Comparison of ENCODE assay signal across 1 cellular context in genomic region chr7:151399305-151399601, GRCh38.
TF ChIP-seq lines count a peak whose summit lies in the region.

No MANE protein-coding gene starts in this region.

TF ChIP-seq in WTC11, 78 proteins besides CTCF, POLR2A, EP300 and RAD21 (continued from another document):
- TF ChIP-seq PRDM15 (CRISPR knock-in tag; IDR thresholded peaks at IDR 0.05) (no peak), ZNF263 (CRISPR knock-in tag; IDR thresholded peaks at IDR 0.05; ENCODE audit: low read depth) (no peak), AFF4 (CRISPR knock-in tag; IDR thresholded peaks at IDR 0.05; ENCODE audit: borderline replicate concordance) (no peak), ZNF219 (CRISPR knock-in tag; IDR thresholded peaks at IDR 0.05; ENCODE audit: borderline replicate concordance) (no peak), ZNF416 (CRISPR knock-in tag; IDR thresholded peaks at IDR 0.05) (no peak), ATF1 (CRISPR knock-in tag; IDR thresholded peaks at IDR 0.05) (no peak), FOXJ3 (CRISPR knock-in tag; IDR thresholded peaks at IDR 0.05; ENCODE audit: borderline replicate concordance) (no peak)
